18 cellular contexts compared by ENCODE assay signal in the genomic region with DNA sequence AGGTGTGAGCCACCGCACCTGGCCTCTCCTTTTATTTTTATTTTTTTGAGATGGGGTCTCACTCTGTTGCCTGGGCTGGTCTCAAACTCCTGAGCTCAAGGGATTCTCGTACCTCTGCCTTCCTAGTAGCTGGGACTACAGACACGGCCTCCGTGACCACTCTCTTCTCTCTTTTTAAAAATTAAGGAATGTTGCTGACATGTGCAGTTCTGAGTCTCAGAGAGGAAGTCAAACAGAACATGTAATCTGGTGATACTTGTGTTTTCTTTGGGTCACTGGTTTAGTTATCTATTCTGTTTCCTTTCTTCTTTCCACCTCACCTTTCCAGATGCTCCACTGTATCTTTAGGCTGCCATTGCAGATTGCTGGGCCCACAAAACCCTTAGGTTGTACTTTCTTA. TPM values are rescaled to one million over a fixed set of nuclear protein-coding genes. Genes with fewer than 3 reads are reported as not detected.
DNase-seq lines count a peak whose midpoint lies in the region; ATAC-seq, FAIRE-seq and TF ChIP-seq lines count a peak whose summit lies in the region.
"Had no signal": no experiment of that assay in that cellular context is flagged by ENCODE, and none has a peak within 500 bp of the region (broad histone marks: within the 10 kb centered on the region; RNA-seq: fewer than 3 reads in every experiment).

No MANE protein-coding gene starts in this region.

- no peak for TF ChIP-seq POLR2A in GM12891 (IDR thresholded peaks at IDR 0.05; ENCODE audit: low read depth, low read length)

- intact Hi-C loops in natural killer cell (cut with micrococcal nuclease) = no loop called here
- intact Hi-C loops in naive thymus-derived CD4-positive, alpha-beta T cell (cut with micrococcal nuclease) = loop anchor here (10.0 kb wide), 4 partner anchors 258 to 598 kb away; a partner anchor contains a TSS

- no peak for DNase-seq in natural killer cell treated with Interleukin-12 subunit alpha and Interleukin-12 subunit beta and Interleukin-15 and Interleukin-18, amount 100 ng/mL, for 72 hours (ENCODE audit: low spot score)
- no peak for DNase-seq in natural killer cell
- DNase-seq in naive thymus-derived CD4-positive, alpha-beta T cell = no peak
- DNase-seq in GM12891 (ENCODE audit: insufficient read length, low spot score) = no peak
- no peak for DNase-seq in midbrain (lab: John Stamatoyannopoulos, UW)
- DNase-seq in MV-4-11 (lab: John Stamatoyannopoulos, UW) = no peak
- DNase-seq: GF-D8; GOT3; HFFc6; NCI-H1092; NCI-H2227 treated with DMSO at 0.1 percent for 48 hours; NCI-H526; NK-92 treated with Interleukin-12 subunit alpha and Interleukin-12 subunit beta, amount 100 ng/mL, for 24 hours; OCI-M1; RPMI8226; SJCRH30 had no signal

- no peak overlapping the region for H3K27ac Mint-ChIP-seq in natural killer cell treated with Interleukin-12 subunit alpha and Interleukin-12 subunit beta and Interleukin-15 and Interleukin-18, amount 100 ng/mL, for 72 hours
- peak overlapping the region in 1 of 2 donors; percentile 10 for H3K27ac Mint-ChIP-seq in natural killer cell
- no peak overlapping the region for H3K27ac Mint-ChIP-seq in activated T-helper 17 cell treated with anti-CD3 and anti-CD28 coated beads, Interleukin-2, amount 50 U/mL, for 72 hours
- H3K27ac Mint-ChIP-seq in naive thymus-derived CD4-positive, alpha-beta T cell = peak overlapping the region in 2 of 9 donors; percentile 32 to 47
- H3K27ac Mint-ChIP-seq: HFFc6 had no signal

- CTCF ChIA-PET in naive thymus-derived CD4-positive, alpha-beta T cell (lab: Charles Lee) = interaction anchor here (1.2 kb wide), 1 partner anchor 50 kb away, joined by 3 read pairs; no protein-coding TSS in a partner anchor

- TF ChIP-seq CTCF in natural killer cell (IDR thresholded peaks at IDR 0.05) = no peak

- H3K4me3 ChIP-seq in naive thymus-derived CD4-positive, alpha-beta T cell (ENCODE audit: low read length) = no peak overlapping the region
- H3K4me3 ChIP-seq: SJCRH30 had no signal

- no peaks in the 10 kb centered on the region for H3K27me3 Mint-ChIP-seq in natural killer cell treated with Interleukin-12 subunit alpha and Interleukin-12 subunit beta and Interleukin-15 and Interleukin-18, amount 100 ng/mL, for 72 hours
- H3K27me3 Mint-ChIP-seq in natural killer cell (ENCODE audit: low read depth in 2 of 2) = no peaks in the 10 kb centered on the region
- H3K27me3 Mint-ChIP-seq in activated T-helper 17 cell treated with anti-CD3 and anti-CD28 coated beads, Interleukin-2, amount 50 U/mL, for 72 hours = no peaks in the 10 kb centered on the region
- H3K27me3 Mint-ChIP-seq in naive thymus-derived CD4-positive, alpha-beta T cell = no peaks in the 10 kb centered on the region

- H3K36me3 ChIP-seq in naive thymus-derived CD4-positive, alpha-beta T cell (ENCODE audit: control insufficient read depth in 2 of 3, insufficient read depth in 3 of 3, low read length in 3 of 3) = no peaks in the 10 kb centered on the region
- H3K36me3 ChIP-seq: SJCRH30 had no signal

- H3K4me1 Mint-ChIP-seq in natural killer cell treated with Interleukin-12 subunit alpha and Interleukin-12 subunit beta and Interleukin-15 and Interleukin-18, amount 100 ng/mL, for 72 hours (ENCODE audit: low read depth in 2 of 2) = peaks cover 21 to 34% of the 10 kb centered on the region in 2 donors
- H3K4me1 Mint-ChIP-seq in natural killer cell = peaks cover 42 to 53% of the 10 kb centered on the region in 2 donors
- H3K4me1 Mint-ChIP-seq in activated T-helper 17 cell treated with anti-CD3 and anti-CD28 coated beads, Interleukin-2, amount 50 U/mL, for 72 hours = peaks cover 10% of the 10 kb centered on the region
- H3K4me1 Mint-ChIP-seq in naive thymus-derived CD4-positive, alpha-beta T cell = peaks cover 25 to 50% (median 43%) of the 10 kb centered on the region in 7 donors

- H3K4me1 ChIP-seq in naive thymus-derived CD4-positive, alpha-beta T cell (ENCODE audit: control insufficient read depth in 2 of 2, insufficient read depth in 2 of 2, low read length in 2 of 2) = peaks cover 18 to 25% of the 10 kb centered on the region in 2 donors

- no peaks in the 10 kb centered on the region for H3K9me3 Mint-ChIP-seq in natural killer cell treated with Interleukin-12 subunit alpha and Interleukin-12 subunit beta and Interleukin-15 and Interleukin-18, amount 100 ng/mL, for 72 hours
- no peaks in the 10 kb centered on the region for H3K9me3 Mint-ChIP-seq in natural killer cell
- no peaks in the 10 kb centered on the region for H3K9me3 Mint-ChIP-seq in activated T-helper 17 cell treated with anti-CD3 and anti-CD28 coated beads, Interleukin-2, amount 50 U/mL, for 72 hours
- H3K9me3 Mint-ChIP-seq in naive thymus-derived CD4-positive, alpha-beta T cell = peaks cover 0 to 5% (median 0%) of the 10 kb centered on the region in 11 donors
- H3K9me3 Mint-ChIP-seq: HFFc6 had no signal

- H3K27ac ChIP-seq in naive thymus-derived CD4-positive, alpha-beta T cell (ENCODE audit: low read depth, low read length) = no peak overlapping the region
- H3K27ac ChIP-seq: SJCRH30 had no signal

- ATAC-seq in natural killer cell treated with Interleukin-12 subunit alpha and Interleukin-12 subunit beta and Interleukin-15 and Interleukin-18, amount 100 ng/mL, for 72 hours = no peak
- ATAC-seq in natural killer cell (no peak), HG03457 (IDR thresholded peaks at IDR 0.05; ENCODE audit: unreplicated experiment) (no peak)
- ATAC-seq in activated T-helper 17 cell treated with anti-CD3 and anti-CD28 coated beads, Interleukin-2, amount 50 U/mL, for 72 hours (replicated peaks) = no peak
- no peak for ATAC-seq in naive thymus-derived CD4-positive, alpha-beta T cell

- no peaks in the 10 kb centered on the region for H3K9me3 ChIP-seq in naive thymus-derived CD4-positive, alpha-beta T cell (ENCODE audit: control insufficient read depth in 2 of 3, low read length in 3 of 3)
- H3K9me3 ChIP-seq: SJCRH30 had no signal

- H3K27me3 ChIP-seq in naive thymus-derived CD4-positive, alpha-beta T cell (ENCODE audit: control insufficient read depth in 2 of 2, insufficient read depth in 2 of 2, low read length in 2 of 2) = no peaks in the 10 kb centered on the region
- H3K27me3 ChIP-seq: SJCRH30 had no signal

- peak overlapping the region; percentile 47 for H3K4me3 Mint-ChIP-seq in natural killer cell treated with Interleukin-12 subunit alpha and Interleukin-12 subunit beta and Interleukin-15 and Interleukin-18, amount 100 ng/mL, for 72 hours
- no peak overlapping the region for H3K4me3 Mint-ChIP-seq in natural killer cell
- H3K4me3 Mint-ChIP-seq in activated T-helper 17 cell treated with anti-CD3 and anti-CD28 coated beads, Interleukin-2, amount 50 U/mL, for 72 hours = peak overlapping the region; percentile 23
- H3K4me3 Mint-ChIP-seq in naive thymus-derived CD4-positive, alpha-beta T cell = peak overlapping the region in 6 of 10 donors; percentile 10 to 63 (median 30)
- H3K4me3 Mint-ChIP-seq: HFFc6 had no signal

- no peak for FAIRE-seq in GM12891 (lab: Jason Lieb, UNC)

- H3K36me3 Mint-ChIP-seq in natural killer cell treated with Interleukin-12 subunit alpha and Interleukin-12 subunit beta and Interleukin-15 and Interleukin-18, amount 100 ng/mL, for 72 hours = no peaks in the 10 kb centered on the region
- H3K36me3 Mint-ChIP-seq in natural killer cell = no peaks in the 10 kb centered on the region
- no peaks in the 10 kb centered on the region for H3K36me3 Mint-ChIP-seq in activated T-helper 17 cell treated with anti-CD3 and anti-CD28 coated beads, Interleukin-2, amount 50 U/mL, for 72 hours (ENCODE audit: low read depth)
- H3K36me3 Mint-ChIP-seq in naive thymus-derived CD4-positive, alpha-beta T cell = peaks cover 0 to 5% (median 2%) of the 10 kb centered on the region in 5 donors

- POLR2A ChIA-PET in naive thymus-derived CD4-positive, alpha-beta T cell (lab: Charles Lee) = no interaction called here

TF ChIP-seq in GM12891, 5 proteins besides CTCF, POLR2A, EP300 and RAD21:
- TF ChIP-seq TAF1 (IDR thresholded peaks at IDR 0.05; ENCODE audit: low read depth, low read length) = no peak
- TF ChIP-seq SPI1 (IDR thresholded peaks at IDR 0.05; ENCODE audit: low read depth, low read length) = no peak
- no peak for TF ChIP-seq POU2F2 (IDR thresholded peaks at IDR 0.05; ENCODE audit: low read depth, low read length)
- no peak for TF ChIP-seq POLR2AphosphoS5 (IDR thresholded peaks at IDR 0.05; ENCODE audit: low read depth, low read length)
- no peak for TF ChIP-seq PAX5 (IDR thresholded peaks at IDR 0.05; ENCODE audit: insufficient read depth, low read length, severe bottlenecking)

RNA-seq across cellular contexts. Expression of a gene that starts 2.7 kb away (rescaled TPM):
- 10 to 100 TPM; 30.2 to 33.9 TPM for total RNA-seq in natural killer cell treated with Interleukin-12 subunit alpha and Interleukin-12 subunit beta and Interleukin-15 and Interleukin-18, amount 100 ng/mL, for 72 hours
- total RNA-seq in natural killer cell = 10 to 100 TPM; 68.9 to 82.0 (median 81.7) TPM
- 10 to 100 TPM; 20.4 to 29.7 TPM for total RNA-seq in activated T-helper 17 cell treated with anti-CD3 and anti-CD28 coated beads, Interleukin-2, amount 50 U/mL, for 72 hours
- 10 to 100 TPM; 33.2 to 59.0 (median 46.3) TPM for total RNA-seq in naive thymus-derived CD4-positive, alpha-beta T cell
- polyA plus RNA-seq in naive thymus-derived CD4-positive, alpha-beta T cell = 1 to 10 TPM; 5.8 to 8.5 TPM
- polyA plus RNA-seq in GM12891 (2012; ENCODE audit: low read depth, missing spikeins) = 20.1 TPM
